ENCODE assay signal across 37 cellular contexts in genomic region chr12:129150721-129151120, GRCh38.
"Had no signal": no experiment of that assay in that cellular context is flagged by ENCODE, and none has a peak within 500 bp of the region (broad histone marks: within the 10 kb centered on the region; RNA-seq: fewer than 3 reads in every experiment).

No MANE protein-coding gene starts in this region.

- H3K4me3 ChIP-seq: adrenal gland, body of pancreas, breast epithelium had no signal

- H3K27me3 ChIP-seq: adrenal gland, body of pancreas, brain microvascular endothelial cell, breast epithelium had no signal

- H3K4me1 Mint-ChIP-seq: activated B cell treated with CpG ODN at 0.5 μM for 24 hours; activated CD4-positive, alpha-beta T cell treated with anti-CD3 and anti-CD28 coated beads, Interleukin-2, amount 10 ng/mL, durations not matched to agents 24 days and 14 days; activated naive CD8-positive, alpha-beta T cell treated with anti-CD3 and anti-CD28 coated beads for 36 hours; activated T-helper 17 cell treated with anti-CD3 and anti-CD28 coated beads, Interleukin-2, amount 50 U/mL, for 72 hours had no signal

- H3K36me3 Mint-ChIP-seq: activated CD4-positive, alpha-beta memory T cell treated with anti-CD3 and anti-CD28 coated beads for 36 hours; activated naive CD4-positive, alpha-beta T cell treated with anti-CD3 and anti-CD28 coated beads, Interleukin-2, amount 50 U/mL, for 72 hours; activated naive CD8-positive, alpha-beta T cell treated with anti-CD3 and anti-CD28 coated beads for 36 hours had no signal

- ATAC-seq: activated CD8-positive, alpha-beta T cell treated with anti-CD3 and anti-CD28 coated beads for 36 hours; activated naive CD4-positive, alpha-beta T cell treated with anti-CD3 and anti-CD28 coated beads, Interleukin-2, amount 50 U/mL, for 72 hours; activated T-cell treated with anti-CD3 and anti-CD28 coated beads, Interleukin-2, amount 50 U/mL, for 4 hours; activated T-cell treated with anti-CD3 and anti-CD28 coated beads, Interleukin-2, amount 50 U/mL, for 72 hours; activated T-helper 17 cell treated with anti-CD3 and anti-CD28 coated beads, Interleukin-2, amount 50 U/mL, for 72 hours; body of pancreas had no signal

- H3K27ac ChIP-seq: adrenal gland, body of pancreas, brain microvascular endothelial cell, breast epithelium had no signal

- H3K4me1 ChIP-seq: adrenal gland, body of pancreas, breast epithelium had no signal

- H3K9me3 ChIP-seq: adrenal gland, body of pancreas, breast epithelium had no signal

- H3K27ac Mint-ChIP-seq: activated B cell treated with CpG ODN at 0.5 μM for 24 hours; activated CD4-positive, alpha-beta memory T cell treated with anti-CD3 and anti-CD28 coated beads for 36 hours; activated CD4-positive, alpha-beta T cell treated with anti-CD3 and anti-CD28 coated beads, Interleukin-2, amount 10 ng/mL, durations not matched to agents 24 days and 14 days; activated CD8-positive, alpha-beta T cell treated with anti-CD3 and anti-CD28 coated beads for 36 hours; activated naive CD4-positive, alpha-beta T cell treated with anti-CD3 and anti-CD28 coated beads for 36 hours; activated naive CD4-positive, alpha-beta T cell treated with anti-CD3 and anti-CD28 coated beads, Interleukin-2, amount 50 U/mL, for 72 hours; activated naive CD8-positive, alpha-beta T cell treated with anti-CD3 and anti-CD28 coated beads for 36 hours; activated T-cell treated with anti-CD3 and anti-CD28 coated beads, Interleukin-2, amount 50 U/mL, for 72 hours; activated T-helper 1 cell treated with anti-CD3 and anti-CD28 coated beads, Interleukin-12 subunit alpha, Interleukin-12 subunit beta, Interleukin-2, Interleukin-4 antibody, amounts not matched to agents 30 ng/mL and 10 ng/mL and 1 ng/mL, durations not matched to agents 14 hours and 24 hours and 36 hours; activated T-helper 17 cell treated with anti-CD3 and anti-CD28 coated beads, Interleukin-2, amount 50 U/mL, for 72 hours; T-helper 1 cell treated with Interleukin-12 subunit alpha and Interleukin-12 subunit beta and Interleukin-4 antibody, amounts not matched to agents 30 μg/mL and 1 μg/mL, for 36 hours; T-helper 2 cell treated with Interferon-gamma antibody and Interleukin-4, amounts not matched to agents 5 μg/mL and 100 μg/mL, for 36 hours had no signal

- H3K36me3 ChIP-seq: adrenal gland, brain microvascular endothelial cell, breast epithelium had no signal

- DNase-seq: activated B cell treated with CpG ODN at 0.5 μM for 24 hours; activated CD4-positive, alpha-beta memory T cell treated with anti-CD3 and anti-CD28 coated beads for 36 hours; activated CD4-positive, alpha-beta T cell treated with anti-CD3 and anti-CD28 coated beads for 4 hours; activated CD4-positive, alpha-beta T cell treated with anti-CD3 and anti-CD28 coated beads, Interleukin-2, amount 10 ng/mL, durations not matched to agents 24 days and 14 days; activated CD4-positive, alpha-beta T cell treated with anti-CD3 and anti-CD28 coated beads, Interleukin-2, amount 50 U/mL, for 1 hour; activated CD4-positive, alpha-beta T cell treated with anti-CD3 and anti-CD28 coated beads, Interleukin-2, amount 50 U/mL, for 4 hours; activated CD4-positive, CD25-positive, alpha-beta regulatory T cell treated with anti-CD3 and anti-CD28 coated beads, Interleukin-2, amount 50 U/mL, for 72 hours; activated CD8-positive, alpha-beta memory T cell treated with anti-CD3 and anti-CD28 coated beads, Interleukin-2, amount 50 U/mL, for 4 hours; activated CD8-positive, alpha-beta T cell treated with anti-CD3 and anti-CD28 coated beads for 36 hours; activated effector memory CD4-positive, alpha-beta T cell treated with anti-CD3 and anti-CD28 coated beads, Interleukin-2, amount 50 U/mL, for 16 hours; activated gamma-delta T cell treated with Interleukin-2 at 50 U/mL for 16 hours; activated naive CD4-positive, alpha-beta T cell; activated naive CD4-positive, alpha-beta T cell treated with anti-CD3 and anti-CD28 coated beads for 36 hours; activated naive CD4-positive, alpha-beta T cell treated with anti-CD3 and anti-CD28 coated beads, Interleukin-2, amount 50 U/mL, for 16 hours; activated naive CD8-positive, alpha-beta T cell treated with anti-CD3 and anti-CD28 coated beads for 36 hours; activated T-cell treated with anti-CD3 and anti-CD28 coated beads for 4 hours; activated T-cell treated with anti-CD3 and anti-CD28 coated beads, Interleukin-2, amount 50 U/mL, for 1 hour; activated T-cell treated with anti-CD3 and anti-CD28 coated beads, Interleukin-2, amount 50 U/mL, for 4 hours; activated T-cell treated with anti-CD3 and anti-CD28 coated beads, Interleukin-2, amount 50 U/mL, for 72 hours; adrenal gland; amniotic stem cell; aorta; body of pancreas; brain microvascular endothelial cell; central memory CD4-positive, alpha-beta T cell; SW 1271; T-helper 1 cell; T-helper 2 cell; T-helper 9 cell had no signal

- H3K4me3 Mint-ChIP-seq: activated B cell treated with CpG ODN at 0.5 μM for 24 hours; activated CD4-positive, alpha-beta memory T cell treated with anti-CD3 and anti-CD28 coated beads for 36 hours; activated CD4-positive, alpha-beta T cell treated with anti-CD3 and anti-CD28 coated beads, Interleukin-2, amount 10 ng/mL, durations not matched to agents 24 days and 14 days; activated CD8-positive, alpha-beta T cell treated with anti-CD3 and anti-CD28 coated beads for 36 hours; activated naive CD4-positive, alpha-beta T cell treated with anti-CD3 and anti-CD28 coated beads for 36 hours; activated naive CD8-positive, alpha-beta T cell treated with anti-CD3 and anti-CD28 coated beads for 36 hours; activated T-cell treated with anti-CD3 and anti-CD28 coated beads, Interleukin-2, amount 50 U/mL, for 4 hours; activated T-cell treated with anti-CD3 and anti-CD28 coated beads, Interleukin-2, amount 50 U/mL, for 72 hours; activated T-helper 1 cell treated with anti-CD3 and anti-CD28 coated beads, Interleukin-12 subunit alpha, Interleukin-12 subunit beta, Interleukin-2, Interleukin-4 antibody, amounts not matched to agents 30 ng/mL and 10 ng/mL and 1 ng/mL, durations not matched to agents 14 hours and 24 hours and 36 hours; activated T-helper 17 cell treated with anti-CD3 and anti-CD28 coated beads, Interleukin-2, amount 50 U/mL, for 72 hours; T-helper 1 cell treated with Interleukin-12 subunit alpha and Interleukin-12 subunit beta and Interleukin-4 antibody, amounts not matched to agents 30 μg/mL and 1 μg/mL, for 36 hours; T-helper 2 cell treated with Interferon-gamma antibody and Interleukin-4, amounts not matched to agents 5 μg/mL and 100 μg/mL, for 36 hours had no signal

- H3K9me3 Mint-ChIP-seq: activated B cell treated with CpG ODN at 0.5 μM for 24 hours; activated CD4-positive, alpha-beta T cell treated with anti-CD3 and anti-CD28 coated beads, Interleukin-2, amount 10 ng/mL, durations not matched to agents 24 days and 14 days; activated naive CD8-positive, alpha-beta T cell treated with anti-CD3 and anti-CD28 coated beads for 36 hours; activated T-helper 1 cell treated with anti-CD3 and anti-CD28 coated beads, Interleukin-12 subunit alpha, Interleukin-12 subunit beta, Interleukin-2, Interleukin-4 antibody, amounts not matched to agents 30 ng/mL and 10 ng/mL and 1 ng/mL, durations not matched to agents 14 hours and 24 hours and 36 hours; T-helper 1 cell treated with Interleukin-12 subunit alpha and Interleukin-12 subunit beta and Interleukin-4 antibody, amounts not matched to agents 30 μg/mL and 1 μg/mL, for 36 hours had no signal

- FAIRE-seq: astrocyte, TTC549 had no signal
